ENCODE assay signal across 6 cellular contexts in genomic region chr7:151038951-151039849, GRCh38. TPM values are rescaled to one million over a fixed set of nuclear protein-coding genes. Genes with fewer than 3 reads are reported as not detected.
A peak's percentile ranks its signal among the peaks of the same experiment; 100 is the strongest.
DNase-seq lines count a peak whose midpoint lies in the region; ATAC-seq, FAIRE-seq and TF ChIP-seq lines count a peak whose summit lies in the region.

No MANE protein-coding gene starts in this region.

- H3K27ac ChIP-seq in endothelial cell of umbilical vein (ENCODE audit: insufficient read depth, low read depth, low read length) (peak overlapping the region; percentile 85), skin epidermis (peak overlapping the region in 17 of 21 experiments; percentile 18 to 76 (median 54))

- H3K36me3 Mint-ChIP-seq in T-helper 17 cell (ENCODE audit: low read depth) (peaks cover 3% of the 10 kb centered on the region), immature natural killer cell (no peaks in the 10 kb centered on the region)

- H3K36me3 ChIP-seq in endothelial cell of umbilical vein (ENCODE audit: control insufficient read depth in 2 of 2, extremely low read depth in 1 of 2, insufficient read depth in 2 of 2, low read length in 2 of 2), result peaks cover 0 to 15% of the 10 kb centered on the region in 2 experiments

- H3K9ac ChIP-seq in endothelial cell of umbilical vein (replicated peaks; ENCODE audit: extremely low read depth, insufficient read depth, low read length), result peak overlapping the region; percentile 52

- H3K27me3 Mint-ChIP-seq in T-helper 17 cell (no peaks in the 10 kb centered on the region), immature natural killer cell (ENCODE audit: low read depth in 3 of 3) (peaks cover 0 to 2% (median 0%) of the 10 kb centered on the region in 3 donors)

- H3K4me2 ChIP-seq in endothelial cell of umbilical vein (ENCODE audit: insufficient read depth, low read length), result peak overlapping the region; percentile 32

- no peaks in the 10 kb centered on the region for H3K79me2 ChIP-seq in endothelial cell of umbilical vein (ENCODE audit: control insufficient read depth, insufficient read depth, low read length)

- peaks cover 20% of the 10 kb centered on the region for H3K4me1 ChIP-seq in endothelial cell of umbilical vein (ENCODE audit: control insufficient read depth, extremely low read depth, insufficient read depth, low read length)

- no TSS peak for BruUV-seq in endothelial cell of umbilical vein (replicated peaks; lab: Mats Ljungman, UMichigan)

- no peak overlapping the region for H3K4me3 ChIP-seq in endothelial cell of umbilical vein (replicated peaks in 1 of 3; ENCODE audit: insufficient read depth in 1 of 3, low read depth in 1 of 3, low read length in 3 of 3)
- no peak overlapping the region for H3K4me3 ChIP-seq in skin epidermis

- peaks cover 10% of the 10 kb centered on the region for H3K4me1 Mint-ChIP-seq in T-helper 17 cell
- H3K4me1 Mint-ChIP-seq in immature natural killer cell, result peaks cover 0 to 2% of the 10 kb centered on the region in 2 donors

- ATAC-seq in T-helper 17 cell, result peak; percentile 59

- H3K27me3 ChIP-seq in endothelial cell of umbilical vein (ENCODE audit: control insufficient read depth in 2 of 2, insufficient read depth in 2 of 2, low read length in 2 of 2), result no peaks in the 10 kb centered on the region

- CTCF ChIA-PET in endothelial cell of umbilical vein (lab: Charles Lee), result interaction anchor here (1.0 to 2.0 kb wide), 9 partner anchors 10 to 77 kb away, joined by 3 to 8 read pairs (median 5); partner anchors contain the start of gene ABCB8

- H3K9me3 Mint-ChIP-seq in immature natural killer cell, result no peaks in the 10 kb centered on the region

- intact Hi-C loops in endothelial cell of umbilical vein (cut with micrococcal nuclease), result loop anchor here (1.0 to 2.0 kb wide), 4 partner anchors 11 to 50 kb away; partner anchors contain the start of gene ABCB8

- dilution Hi-C loops in endothelial cell of umbilical vein (cut with MboI; ENCODE audit: extremely low pct_ligation_motif_present, low sequenced_read_pairs), result no loop called here

- FAIRE-seq in H54 (lab: Jason Lieb, UNC) (peak; percentile 55), endothelial cell of umbilical vein (lab: Jason Lieb, UNC) (peak; percentile 100)

- TF ChIP-seq POLR2A in H54 (IDR thresholded peaks at IDR 0.05; ENCODE audit: low read depth, low read length), result peak; percentile 81
- peak; percentile 15 for TF ChIP-seq POLR2A in endothelial cell of umbilical vein (IDR thresholded peaks at IDR 0.05; ENCODE audit: low read depth, low read length)

- DNase-seq in H54 (ENCODE audit: insufficient read length, low spot score), result peak; percentile 99
- DNase-seq in T-helper 17 cell, result peak in 1 of 3 donors; percentile 32
- peak; percentile 97 for DNase-seq in endothelial cell of umbilical vein (ENCODE audit: low read depth, low spot score)
- DNase-seq in DMS153 treated with DMSO at 0.1 percent for 48 hours (lab: John Stamatoyannopoulos, UW; ENCODE audit: unreplicated experiment), result no peak
- DNase-seq in immature natural killer cell, result no peak

- H3K27ac Mint-ChIP-seq in T-helper 17 cell (peak overlapping the region; percentile 59), immature natural killer cell (peak overlapping the region in 3 of 6 donors; percentile 17 to 62 (median 45))

- H3K9me3 ChIP-seq in T-helper 17 cell (ENCODE audit: control insufficient read depth, low read length, poor library complexity, severe bottlenecking), result no peaks in the 10 kb centered on the region
- no peaks in the 10 kb centered on the region for H3K9me3 ChIP-seq in endothelial cell of umbilical vein (replicated peaks; ENCODE audit: control insufficient read depth, insufficient read depth, low read length)

- no peaks in the 10 kb centered on the region for H3K9me1 ChIP-seq in endothelial cell of umbilical vein (replicated peaks; ENCODE audit: control insufficient read depth, extremely low read depth, insufficient read depth, low read length)

- H3K4me3 Mint-ChIP-seq in T-helper 17 cell (no peak overlapping the region), immature natural killer cell (no peak overlapping the region)

- no peak for TF ChIP-seq CTCF in endothelial cell of umbilical vein (IDR thresholded peaks at IDR 0.05; ENCODE audit: extremely low read depth in 1 of 2, insufficient read depth in 1 of 2, low read depth in 1 of 2, low read length in 2 of 2)

- no peaks in the 10 kb centered on the region for H4K20me1 ChIP-seq in endothelial cell of umbilical vein (replicated peaks; ENCODE audit: control insufficient read depth, extremely low read depth, insufficient read depth, low read length)

- POLR2A ChIA-PET in endothelial cell of umbilical vein (lab: Charles Lee), result interaction anchor here (1.0 to 1.6 kb wide), 2 partner anchors 11 to 21 kb away, joined by 4 to 5 read pairs; partner anchors contain the start of genes ABCB8 and SLC4A2

- H2AFZ ChIP-seq in endothelial cell of umbilical vein (ENCODE audit: low read depth, low read length), result no peak overlapping the region

TF ChIP-seq in endothelial cell of umbilical vein, 7 proteins besides CTCF, POLR2A, EP300 and RAD21 (continues in another document):
- peak; percentile 66 for TF ChIP-seq GATA2 (IDR thresholded peaks at IDR 0.05; ENCODE audit: insufficient read depth, insufficient read length, low read depth, low read length)
- TF ChIP-seq FOS (IDR thresholded peaks at IDR 0.05; ENCODE audit: borderline replicate concordance, insufficient read depth, low read length), result peak; percentile 94
- TF ChIP-seq POLR2AphosphoS5 (IDR thresholded peaks at IDR 0.05; ENCODE audit: insufficient read depth, low read depth, low read length), result peak; percentile 79
- TF ChIP-seq EZH2 (IDR thresholded peaks at IDR 0.05; ENCODE audit: borderline replicate concordance, low read depth, low read length, severe bottlenecking), result no peak
- peak; percentile 82 for TF ChIP-seq JUN (IDR thresholded peaks at IDR 0.05; ENCODE audit: borderline replicate concordance, insufficient read depth, insufficient read length, low read depth)

RNA-seq across cellular contexts. Expression of gene ASIC3, which starts 9.1 kb away (rescaled TPM):
- 1 to 10 TPM; 6.7 to 9.1 TPM for total RNA-seq in T-helper 17 cell
- 0.69 and 1.4 TPM in 2 replicates for total RNA-seq in endothelial cell of umbilical vein
- 0.70 and 1.1 TPM in 2 replicates for polyA plus RNA-seq in endothelial cell of umbilical vein
- 0.14 and 0.16 TPM in 2 replicates for polyA plus RNA-seq in endothelial cell of umbilical vein (2011; cell fraction: cytosol; rRNA removed)
- polyA plus RNA-seq in endothelial cell of umbilical vein (2011; cell fraction: nucleus; rRNA removed), result 3.4 and 5.3 TPM in 2 replicates
- polyA plus RNA-seq in endothelial cell of umbilical vein (2012), result 1.0 and 1.6 TPM in 2 replicates
- polyA minus RNA-seq in endothelial cell of umbilical vein, result 0.34 and 0.38 TPM in 2 replicates
- 1.7 TPM for polyA minus RNA-seq in endothelial cell of umbilical vein (2011; cell fraction: cytosol; rRNA and poly(A)+ RNA removed)
- polyA minus RNA-seq in endothelial cell of umbilical vein (2011; cell fraction: nucleus; rRNA and poly(A)+ RNA removed), result 1.1 and 1.5 TPM in 2 replicates
- not detected for polyA plus RNA-seq in immature natural killer cell

RNA-seq across cellular contexts. Expression of gene ABCB8, which starts 10.9 kb away (rescaled TPM):
- total RNA-seq in T-helper 17 cell (10 to 100 TPM; 47.7 to 60.1 TPM), endothelial cell of umbilical vein (46.3 and 48.5 TPM in 2 replicates)
- polyA plus RNA-seq in endothelial cell of umbilical vein (38.0 and 43.2 TPM in 2 replicates), immature natural killer cell (10 to 100 TPM; 17.6 to 26.5 (median 23.3) TPM)
- 17.0 and 24.0 TPM in 2 replicates for polyA plus RNA-seq in endothelial cell of umbilical vein (2011; cell fraction: cytosol; rRNA removed)
- 72.9 and 73.6 TPM in 2 replicates for polyA plus RNA-seq in endothelial cell of umbilical vein (2011; cell fraction: nucleus; rRNA removed)
- polyA plus RNA-seq in endothelial cell of umbilical vein (2012), result 25.7 and 27.7 TPM in 2 replicates
- polyA minus RNA-seq in endothelial cell of umbilical vein, result 31.4 and 40.4 TPM in 2 replicates
- 24.2 TPM for polyA minus RNA-seq in endothelial cell of umbilical vein (2011; cell fraction: cytosol; rRNA and poly(A)+ RNA removed)
- 27.7 and 42.7 TPM in 2 replicates for polyA minus RNA-seq in endothelial cell of umbilical vein (2011; cell fraction: nucleus; rRNA and poly(A)+ RNA removed)

RNA-seq across cellular contexts. Expression of gene ATG9B, which starts 14.9 kb away (rescaled TPM):
- total RNA-seq in T-helper 17 cell (10 to 100 TPM in 1 of 2 donors, 1 to 10 TPM in 1; 5.3 to 12.2 TPM), endothelial cell of umbilical vein (not detected in 2 replicates)
- polyA plus RNA-seq in endothelial cell of umbilical vein (0.02 and 0.04 TPM in 2 replicates), immature natural killer cell (1 to 10 TPM in 2 of 3 donors, not detected in 1; 1.9 to 5.7 TPM)
- 0.03 and 0.10 TPM in 2 replicates for polyA plus RNA-seq in endothelial cell of umbilical vein (2011; cell fraction: cytosol; rRNA removed)
- polyA plus RNA-seq in endothelial cell of umbilical vein (2011; cell fraction: nucleus; rRNA removed), result 0.83 and 0.92 TPM in 2 replicates
- 2.6 and 4.2 TPM in 2 replicates for polyA plus RNA-seq in endothelial cell of umbilical vein (2012)
- polyA minus RNA-seq in endothelial cell of umbilical vein, result 0.04 TPM in 1 of 2 replicates, not detected in the other
- not detected for polyA minus RNA-seq in endothelial cell of umbilical vein (2011; cell fraction: cytosol; rRNA and poly(A)+ RNA removed)
- polyA minus RNA-seq in endothelial cell of umbilical vein (2011; cell fraction: nucleus; rRNA and poly(A)+ RNA removed), result not detected in 2 replicates

RNA-seq across cellular contexts. Expression of gene CDK5, which starts 18.5 kb away (rescaled TPM):
- 1 to 10 TPM; 4.7 TPM for total RNA-seq in T-helper 17 cell
- total RNA-seq in endothelial cell of umbilical vein, result 16.5 and 17.7 TPM in 2 replicates
- polyA plus RNA-seq in endothelial cell of umbilical vein, result 38.2 and 38.3 TPM in 2 replicates
- 29.4 and 30.9 TPM in 2 replicates for polyA plus RNA-seq in endothelial cell of umbilical vein (2011; cell fraction: cytosol; rRNA removed)
- 14.6 and 17.3 TPM in 2 replicates for polyA plus RNA-seq in endothelial cell of umbilical vein (2011; cell fraction: nucleus; rRNA removed)
- polyA plus RNA-seq in endothelial cell of umbilical vein (2012), result 18.6 and 21.8 TPM in 2 replicates
- polyA minus RNA-seq in endothelial cell of umbilical vein, result 20.5 and 26.6 TPM in 2 replicates
- polyA minus RNA-seq in endothelial cell of umbilical vein (2011; cell fraction: cytosol; rRNA and poly(A)+ RNA removed), result 22.8 TPM
- polyA minus RNA-seq in endothelial cell of umbilical vein (2011; cell fraction: nucleus; rRNA and poly(A)+ RNA removed), result 4.3 and 5.0 TPM in 2 replicates
- polyA plus RNA-seq in immature natural killer cell, result 10 to 100 TPM; 15.6 to 18.9 (median 17.9) TPM

RNA-seq across cellular contexts. Expression of gene SLC4A2, which starts 20.2 kb away (rescaled TPM):
- total RNA-seq in T-helper 17 cell (10 to 100 TPM; 48.9 to 61.3 TPM), endothelial cell of umbilical vein (172 and 187 TPM in 2 replicates)
- polyA plus RNA-seq in endothelial cell of umbilical vein (108 and 120 TPM in 2 replicates), immature natural killer cell (10 to 100 TPM in 2 of 3 donors, 1 to 10 TPM in 1; 6.7 to 19.8 (median 10.9) TPM)
- polyA plus RNA-seq in endothelial cell of umbilical vein (2011; cell fraction: cytosol; rRNA removed), result 61.7 and 85.5 TPM in 2 replicates
- polyA plus RNA-seq in endothelial cell of umbilical vein (2011; cell fraction: nucleus; rRNA removed), result 212 and 275 TPM in 2 replicates
- 88.3 and 96.7 TPM in 2 replicates for polyA plus RNA-seq in endothelial cell of umbilical vein (2012)
- polyA minus RNA-seq in endothelial cell of umbilical vein, result 80.3 and 101 TPM in 2 replicates
- polyA minus RNA-seq in endothelial cell of umbilical vein (2011; cell fraction: cytosol; rRNA and poly(A)+ RNA removed), result 86.0 TPM
- polyA minus RNA-seq in endothelial cell of umbilical vein (2011; cell fraction: nucleus; rRNA and poly(A)+ RNA removed), result 66.8 and 91.7 TPM in 2 replicates

Comparison
In these comparisons a context has a peak if more than half of its experiments do, and no peak if none do; other contexts are left out.
1. DNase-seq: peak in H54 (single experiment) and endothelial cell of umbilical vein (single experiment); none in DMS153 treated with DMSO at 0.1 percent for 48 hours (single experiment) and immature natural killer cell (0 of 3).